In the genomic region with DNA sequence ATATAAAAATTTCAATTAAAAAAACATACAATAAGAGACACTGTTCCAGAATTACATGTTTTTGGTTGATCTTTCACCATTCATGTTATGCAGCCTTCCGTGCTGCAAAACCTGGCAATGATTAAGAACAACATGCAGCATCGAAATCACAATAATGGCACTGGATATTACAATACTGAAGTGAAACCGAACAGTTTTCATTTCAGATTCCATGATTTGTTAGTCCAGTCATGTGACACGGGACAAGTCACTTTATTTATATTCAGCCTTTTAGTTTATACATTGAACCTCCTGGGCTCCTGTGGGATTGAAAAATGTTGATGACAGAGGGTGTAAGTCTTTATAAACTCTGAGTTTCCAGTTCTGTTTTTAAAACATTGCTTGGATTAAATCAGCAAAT, we compare ENCODE assay signal across 29 cellular contexts.
DNase-seq lines count a peak whose midpoint lies in the region; ATAC-seq and TF ChIP-seq lines count a peak whose summit lies in the region.
"Had no signal": no experiment of that assay in that cellular context is flagged by ENCODE, and none has a peak within 500 bp of the region (broad histone marks: within the 10 kb centered on the region; RNA-seq: fewer than 3 reads in every experiment).

No MANE protein-coding gene starts in this region.

- no peaks in the 10 kb centered on the region for H3K9me2 ChIP-seq in OCI-LY7 (ENCODE audit: insufficient read depth, low read length)

- H3K36me3 ChIP-seq in fibroblast of lung (ENCODE audit: control insufficient read depth, insufficient read depth, low read length) (no peaks in the 10 kb centered on the region), osteoblast (ENCODE audit: insufficient read depth, low read length) (no peaks in the 10 kb centered on the region), OCI-LY7 (ENCODE audit: insufficient read depth, low read length) (no peaks in the 10 kb centered on the region)
- H3K36me3 ChIP-seq: gastrocnemius medialis had no signal

- H3K79me2 ChIP-seq in fibroblast of lung (ENCODE audit: control insufficient read depth, insufficient read depth, low read length): no peaks in the 10 kb centered on the region
- H3K79me2 ChIP-seq in osteoblast (ENCODE audit: insufficient read depth, low read length): no peaks in the 10 kb centered on the region
- H3K79me2 ChIP-seq in OCI-LY7 (ENCODE audit: insufficient read depth, low read depth, low read length): no peaks in the 10 kb centered on the region

- no peak overlapping the region for H3K4me3 Mint-ChIP-seq in progenitor cell of endocrine pancreas (ENCODE audit: low read depth)
- H3K4me3 Mint-ChIP-seq in activated naive CD4-positive, alpha-beta T cell treated with anti-CD3 and anti-CD28 coated beads, Interleukin-2, amount 10 ng/mL, durations not matched to agents 7 days and 5 days: no peak overlapping the region
- H3K4me3 Mint-ChIP-seq: activated CD4-positive, alpha-beta memory T cell treated with anti-CD3 and anti-CD28 coated beads, Interleukin-2, amount 10 ng/mL, durations not matched to agents 7 days and 5 days; activated T-helper 1 cell treated with anti-CD3 and anti-CD28 coated beads, Interleukin-12 subunit alpha, Interleukin-12 subunit beta, Interleukin-2, Interleukin-4 antibody, amounts not matched to agents 30 ng/mL and 10 ng/mL and 1 ng/mL, durations not matched to agents 14 hours and 24 hours and 36 hours; B cell; CD8-positive, alpha-beta T cell; nephron; stimulated activated memory B cell treated with anti-CD40 and anti-IgM and Interleukin-4, amounts not matched to agents 10 μg/mL and 1 μg/mL and 100 μg/mL, for 72 hours; T-helper 17 cell had no signal

- DNase-seq in AG10803 (ENCODE audit: low read depth): peak; percentile 46
- peak in 1 of 2 donors; percentile 47 for DNase-seq in fibroblast of lung (ENCODE audit: low read depth in 2 of 2)
- DNase-seq in osteoblast (ENCODE audit: insufficient read length, low spot score, missing footprints): peak; percentile 58
- DNase-seq in sciatic nerve (ENCODE audit: low spot score): no peak
- no peak for DNase-seq in progenitor cell of endocrine pancreas (ENCODE audit: low spot score, unreplicated experiment)
- no peak for DNase-seq in activated naive CD4-positive, alpha-beta T cell treated with anti-CD3 and anti-CD28 coated beads, Interleukin-2, amount 10 ng/mL, durations not matched to agents 7 days and 5 days
- DNase-seq in OCI-LY7 (ENCODE audit: low spot score): no peak
- DNase-seq: activated CD4-positive, alpha-beta memory T cell treated with anti-CD3 and anti-CD28 coated beads, Interleukin-2, amount 10 ng/mL, durations not matched to agents 7 days and 5 days; activated CD8-positive, alpha-beta memory T cell treated with anti-CD3 and anti-CD28 coated beads, Interleukin-2, amount 50 U/mL, for 48 hours; activated naive CD4-positive, alpha-beta T cell treated with anti-CD3 and anti-CD28 coated beads, Interleukin-2, amount 50 U/mL, for 16 hours; amniotic stem cell; CD8-positive, alpha-beta T cell; effector CD4-positive, alpha-beta T cell; gastrocnemius medialis; mucosa of descending colon; NCI-H1417; NCI-H2029 treated with DMSO at 0.1 percent for 48 hours; NCI-H524 treated with DMSO at 0.1 percent for 48 hours; PC-9; Right ventricle myocardium superior; T-helper 17 cell had no signal

- POLR2A ChIA-PET in OCI-LY7 (lab: Charles Lee): interaction anchor here (0.6 kb wide), 1 partner anchor 394 kb away, joined by 5 read pairs; no protein-coding TSS in a partner anchor

- H3K27me3 Mint-ChIP-seq in progenitor cell of endocrine pancreas: peaks cover 3% of the 10 kb centered on the region
- no peaks in the 10 kb centered on the region for H3K27me3 Mint-ChIP-seq in activated naive CD4-positive, alpha-beta T cell treated with anti-CD3 and anti-CD28 coated beads, Interleukin-2, amount 10 ng/mL, durations not matched to agents 7 days and 5 days
- H3K27me3 Mint-ChIP-seq: stimulated activated memory B cell treated with anti-CD40 and anti-IgM and Interleukin-4, amounts not matched to agents 10 μg/mL and 1 μg/mL and 100 μg/mL, for 72 hours had no signal

- peaks cover 10% of the 10 kb centered on the region for H3K4me1 Mint-ChIP-seq in progenitor cell of endocrine pancreas (ENCODE audit: low read depth)
- no peaks in the 10 kb centered on the region for H3K4me1 Mint-ChIP-seq in activated naive CD4-positive, alpha-beta T cell treated with anti-CD3 and anti-CD28 coated beads, Interleukin-2, amount 10 ng/mL, durations not matched to agents 7 days and 5 days
- H3K4me1 Mint-ChIP-seq: activated CD4-positive, alpha-beta memory T cell treated with anti-CD3 and anti-CD28 coated beads, Interleukin-2, amount 10 ng/mL, durations not matched to agents 7 days and 5 days; stimulated activated memory B cell treated with anti-CD40 and anti-IgM and Interleukin-4, amounts not matched to agents 10 μg/mL and 1 μg/mL and 100 μg/mL, for 72 hours had no signal

- BruUV-seq in OCI-LY7 (replicated peaks; lab: Mats Ljungman, UMichigan): no TSS peak

- no peak overlapping the region for H3K9ac ChIP-seq in fibroblast of lung (ENCODE audit: insufficient read depth, low read length)
- H3K9ac ChIP-seq: KMS-11 had no signal

- H4K20me1 ChIP-seq in fibroblast of lung (ENCODE audit: control insufficient read depth, extremely low read depth, insufficient read depth, low read length) (no peaks in the 10 kb centered on the region), osteoblast (ENCODE audit: insufficient read depth, low read length) (no peaks in the 10 kb centered on the region), OCI-LY7 (ENCODE audit: insufficient read depth, low read length) (no peaks in the 10 kb centered on the region)

- intact Hi-C loops in sciatic nerve (cut with DNase I) (no loop called here), OCI-LY7 (cut with micrococcal nuclease; ENCODE audit: unreplicated experiment) (no loop called here)

- peak overlapping the region; percentile 15 for H3K4me3 ChIP-seq in AG10803 (ENCODE audit: low read length)
- H3K4me3 ChIP-seq in WI38 (ENCODE audit: low read depth, low read length): peak overlapping the region; percentile 35
- peak overlapping the region; percentile 19 to 34 (median 26) for H3K4me3 ChIP-seq in fibroblast of lung (replicated peaks in 1 of 4; ENCODE audit: control extremely low read depth in 1 of 4, insufficient read depth in 1 of 4, low read depth in 3 of 4, low read length in 4 of 4)
- H3K4me3 ChIP-seq in osteoblast (ENCODE audit: insufficient read depth, low read length): peak overlapping the region; percentile 61
- H3K4me3 ChIP-seq in OCI-LY7 (ENCODE audit: low read depth, low read length, poor library complexity, severe bottlenecking): no peak overlapping the region
- H3K4me3 ChIP-seq: gastrocnemius medialis, mucosa of descending colon, PC-9 had no signal

- H3K4me2 ChIP-seq in fibroblast of lung (ENCODE audit: extremely low read depth, insufficient read depth, low read length) (peak overlapping the region; percentile 75), osteoblast (ENCODE audit: insufficient read depth, low read length) (peak overlapping the region; percentile 77), OCI-LY7 (ENCODE audit: low read length) (no peak overlapping the region)
- H3K4me2 ChIP-seq: KMS-11, PC-9 had no signal

- no peak overlapping the region for H3K27ac ChIP-seq in fibroblast of lung (ENCODE audit: insufficient read depth, low read length)
- no peak overlapping the region for H3K27ac ChIP-seq in osteoblast (ENCODE audit: low read depth, low read length)
- no peak overlapping the region for H3K27ac ChIP-seq in OCI-LY7 (ENCODE audit: low read depth, low read length, poor library complexity, severe bottlenecking)
- H3K27ac ChIP-seq: gastrocnemius medialis, HL-60, KMS-11, PC-9 had no signal

- H3K36me3 Mint-ChIP-seq in progenitor cell of endocrine pancreas (ENCODE audit: insufficient read depth): no peaks in the 10 kb centered on the region
- no peaks in the 10 kb centered on the region for H3K36me3 Mint-ChIP-seq in activated naive CD4-positive, alpha-beta T cell treated with anti-CD3 and anti-CD28 coated beads, Interleukin-2, amount 10 ng/mL, durations not matched to agents 7 days and 5 days
- H3K36me3 Mint-ChIP-seq: CD8-positive, alpha-beta T cell; stimulated activated memory B cell treated with anti-CD40 and anti-IgM and Interleukin-4, amounts not matched to agents 10 μg/mL and 1 μg/mL and 100 μg/mL, for 72 hours had no signal

- TF ChIP-seq CTCF in AG10803 (conservative IDR thresholded peaks at IDR 0.05; ENCODE audit: low read length) (no peak), WI38 (IDR thresholded peaks at IDR 0.05; ENCODE audit: low read depth, low read length) (no peak), fibroblast of lung (conservative IDR thresholded peaks at IDR 0.05 in 1 of 2, IDR thresholded peaks at IDR 0.05 in 1 of 2; ENCODE audit: low read depth in 1 of 2, low read length in 2 of 2) (no peak), osteoblast (IDR thresholded peaks at IDR 0.05; ENCODE audit: extremely low read depth, low read depth, low read length) (no peak), progenitor cell of endocrine pancreas (IDR thresholded peaks at IDR 0.05; ENCODE audit: unreplicated experiment) (no peak), OCI-LY7 (conservative IDR thresholded peaks at IDR 0.05; ENCODE audit: low read length) (no peak)

- H3K9me3 ChIP-seq in fibroblast of lung (ENCODE audit: control insufficient read depth, insufficient read depth, low read depth, low read length) (no peaks in the 10 kb centered on the region), osteoblast (ENCODE audit: low read depth, low read length) (no peaks in the 10 kb centered on the region), OCI-LY7 (ENCODE audit: low read length) (no peaks in the 10 kb centered on the region)
- H3K9me3 ChIP-seq: gastrocnemius medialis, mucosa of descending colon had no signal

- H3K9me3 Mint-ChIP-seq in progenitor cell of endocrine pancreas (ENCODE audit: low read depth): no peaks in the 10 kb centered on the region
- no peaks in the 10 kb centered on the region for H3K9me3 Mint-ChIP-seq in activated naive CD4-positive, alpha-beta T cell treated with anti-CD3 and anti-CD28 coated beads, Interleukin-2, amount 10 ng/mL, durations not matched to agents 7 days and 5 days
- H3K9me3 Mint-ChIP-seq: activated CD4-positive, alpha-beta memory T cell treated with anti-CD3 and anti-CD28 coated beads, Interleukin-2, amount 10 ng/mL, durations not matched to agents 7 days and 5 days; activated T-helper 1 cell treated with anti-CD3 and anti-CD28 coated beads, Interleukin-12 subunit alpha, Interleukin-12 subunit beta, Interleukin-2, Interleukin-4 antibody, amounts not matched to agents 30 ng/mL and 10 ng/mL and 1 ng/mL, durations not matched to agents 14 hours and 24 hours and 36 hours; CD8-positive, alpha-beta T cell; nephron; stimulated activated memory B cell treated with anti-CD40 and anti-IgM and Interleukin-4, amounts not matched to agents 10 μg/mL and 1 μg/mL and 100 μg/mL, for 72 hours had no signal

- H3K4me1 ChIP-seq in fibroblast of lung (ENCODE audit: control insufficient read depth, extremely low read depth, insufficient read depth, low read length) (peaks cover 2% of the 10 kb centered on the region), osteoblast (ENCODE audit: insufficient read depth, low read length) (no peaks in the 10 kb centered on the region), OCI-LY7 (ENCODE audit: insufficient read depth, low read length, poor library complexity, severe bottlenecking) (no peaks in the 10 kb centered on the region)
- H3K4me1 ChIP-seq: gastrocnemius medialis had no signal

- H2AFZ ChIP-seq in fibroblast of lung (ENCODE audit: low read length) (peak overlapping the region; percentile 76), osteoblast (ENCODE audit: low read length) (peak overlapping the region; percentile 81), OCI-LY7 (ENCODE audit: low read length) (no peak overlapping the region)
- H2AFZ ChIP-seq: PC-9 had no signal

- CTCF ChIA-PET in activated naive CD4-positive, alpha-beta T cell treated with anti-CD3 and anti-CD28 coated beads, Interleukin-2, amount 10 ng/mL, durations not matched to agents 7 days and 5 days (lab: Charles Lee): no interaction called here
- CTCF ChIA-PET in OCI-LY7 (lab: Charles Lee; ENCODE audit: unreplicated experiment): no interaction called here

- H3K27me3 ChIP-seq in fibroblast of lung (ENCODE audit: control insufficient read depth, insufficient read depth, low read length) (no peaks in the 10 kb centered on the region), osteoblast (ENCODE audit: insufficient read depth, low read length) (no peaks in the 10 kb centered on the region)
- H3K27me3 ChIP-seq: gastrocnemius medialis had no signal

- H3K27ac Mint-ChIP-seq in progenitor cell of endocrine pancreas: no peak overlapping the region
- no peak overlapping the region for H3K27ac Mint-ChIP-seq in activated naive CD4-positive, alpha-beta T cell treated with anti-CD3 and anti-CD28 coated beads, Interleukin-2, amount 10 ng/mL, durations not matched to agents 7 days and 5 days
- H3K27ac Mint-ChIP-seq: activated CD4-positive, alpha-beta memory T cell treated with anti-CD3 and anti-CD28 coated beads, Interleukin-2, amount 10 ng/mL, durations not matched to agents 7 days and 5 days; activated T-helper 1 cell treated with anti-CD3 and anti-CD28 coated beads, Interleukin-12 subunit alpha, Interleukin-12 subunit beta, Interleukin-2, Interleukin-4 antibody, amounts not matched to agents 30 ng/mL and 10 ng/mL and 1 ng/mL, durations not matched to agents 14 hours and 24 hours and 36 hours; B cell; CD8-positive, alpha-beta T cell; stimulated activated memory B cell treated with anti-CD40 and anti-IgM and Interleukin-4, amounts not matched to agents 10 μg/mL and 1 μg/mL and 100 μg/mL, for 72 hours; T-helper 17 cell had no signal

- ATAC-seq in sciatic nerve: no peak
- ATAC-seq: activated CD4-positive, CD25-positive, alpha-beta regulatory T cell treated with anti-CD3 and anti-CD28 coated beads, Interleukin-2, amount 50 U/mL, for 24 hours; CD8-positive, alpha-beta T cell; gastrocnemius medialis; mucosa of descending colon; stimulated activated memory B cell treated with anti-CD40 and anti-IgM and Interleukin-4, amounts not matched to agents 10 μg/mL and 1 μg/mL and 100 μg/mL, for 72 hours; T-helper 17 cell had no signal

Comparison
In these comparisons a context has a peak if more than half of its experiments do, and no peak if none do; other contexts are left out.
1. DNase-seq: peak in AG10803 (single experiment) and osteoblast (single experiment); none in sciatic nerve (single experiment), progenitor cell of endocrine pancreas (single experiment), activated naive CD4-positive, alpha-beta T cell treated with anti-CD3 and anti-CD28 coated beads, Interleukin-2, amount 10 ng/mL, durations not matched to agents 7 days and 5 days (single experiment) and OCI-LY7 (single experiment).